In genomic region chr10:97500297-97500575, GRCh38 we compare ENCODE assay signal across 12 cellular contexts. TPM values are rescaled to one million over a fixed set of nuclear protein-coding genes. Genes with fewer than 3 reads are reported as not detected.
DNase-seq lines count a peak whose midpoint lies in the region; ATAC-seq, FAIRE-seq and TF ChIP-seq lines count a peak whose summit lies in the region.
"Had no signal": no experiment of that assay in that cellular context is flagged by ENCODE, and none has a peak within 500 bp of the region (broad histone marks: within the 10 kb centered on the region; RNA-seq: fewer than 3 reads in every experiment).

No MANE protein-coding gene starts in this region.

- TF ChIP-seq CTCF in astrocyte of the spinal cord (IDR thresholded peaks at IDR 0.05; ENCODE audit: low read depth, low read length) (no peak), left lung (IDR thresholded peaks at IDR 0.05) (no peak), D721Med (IDR thresholded peaks at IDR 0.05; ENCODE audit: insufficient read depth, missing control alignments) (no peak)

- no peaks in the 10 kb centered on the region for H3K36me3 Mint-ChIP-seq in activated CD4-positive, alpha-beta T cell treated with anti-CD3 and anti-CD28 coated beads, Interleukin-2, amount 10 ng/mL, durations not matched to agents 7 days and 5 days (ENCODE audit: low read depth)
- H3K36me3 Mint-ChIP-seq: activated naive CD8-positive, alpha-beta T cell treated with anti-CD3 and anti-CD28 coated beads, Interleukin-2, amount 10 ng/mL, durations not matched to agents 7 days and 5 days; memory B cell had no signal

- ATAC-seq in left lung: no peak

- FAIRE-seq in D721Med (lab: Jason Lieb, UNC): no peak

- peak overlapping the region; percentile 56 for H3K4me3 Mint-ChIP-seq in activated CD4-positive, alpha-beta T cell treated with anti-CD3 and anti-CD28 coated beads, Interleukin-2, amount 10 ng/mL, durations not matched to agents 7 days and 5 days

- peak overlapping the region; percentile 13 to 91 for H3K9ac ChIP-seq in stomach smooth muscle (ENCODE audit: low read length in 2 of 2)

- H3K4me3 ChIP-seq in astrocyte of the spinal cord (ENCODE audit: low read depth, low read length) (peak overlapping the region; percentile 98), left lung (peak overlapping the region; percentile 73 to 96), stomach smooth muscle (ENCODE audit: low read length in 2 of 2) (peak overlapping the region; percentile 66 to 99)

- POLR2A ChIA-PET in activated CD4-positive, alpha-beta T cell treated with anti-CD3 and anti-CD28 coated beads, Interleukin-2, amount 10 ng/mL, durations not matched to agents 7 days and 5 days (lab: Charles Lee): no interaction called here

- DNase-seq in activated CD4-positive, alpha-beta T cell treated with anti-CD3 and anti-CD28 coated beads, Interleukin-2, amount 10 ng/mL, durations not matched to agents 7 days and 5 days: no peak
- DNase-seq in activated CD4-positive, alpha-beta T cell treated with anti-CD3 and anti-CD28 coated beads, Interleukin-2, amount 50 U/mL, for 48 hours: no peak
- DNase-seq in astrocyte of the spinal cord (ENCODE audit: low read depth, low spot score) (no peak), left lung (no peak), NCI-H2107 treated with DMSO at 0.1 percent for 48 hours (lab: John Stamatoyannopoulos, UW; ENCODE audit: unreplicated experiment) (no peak), hepatic stellate cell (ENCODE audit: low spot score) (no peak), D721Med (ENCODE audit: insufficient read length, low spot score) (no peak)
- DNase-seq: activated naive CD8-positive, alpha-beta T cell treated with anti-CD3 and anti-CD28 coated beads, Interleukin-2, amount 10 ng/mL, durations not matched to agents 7 days and 5 days; NCI-H1417 treated with DMSO at 0.1 percent for 48 hours; SW 1271 had no signal

- H3K36me3 ChIP-seq in left lung (no peaks in the 10 kb centered on the region), stomach smooth muscle (ENCODE audit: control insufficient read depth in 2 of 2, insufficient read depth in 2 of 2, low read length in 2 of 2) (no peaks in the 10 kb centered on the region)

- in situ Hi-C loops in astrocyte of the spinal cord (cut with HindIII; ENCODE audit: low sequenced_read_pairs): no loop called here

- CTCF ChIA-PET in activated CD4-positive, alpha-beta T cell treated with anti-CD3 and anti-CD28 coated beads, Interleukin-2, amount 10 ng/mL, durations not matched to agents 7 days and 5 days (lab: Charles Lee): interaction anchor here (0.7 kb wide), 1 partner anchor 306 kb away, joined by 3 read pairs; no protein-coding TSS in a partner anchor

- no peak overlapping the region for H3K27ac Mint-ChIP-seq in activated CD4-positive, alpha-beta T cell treated with anti-CD3 and anti-CD28 coated beads, Interleukin-2, amount 10 ng/mL, durations not matched to agents 7 days and 5 days
- H3K27ac Mint-ChIP-seq: memory B cell had no signal

- H3K27ac ChIP-seq in left lung: peak overlapping the region; percentile 91 to 93
- no peak overlapping the region for H3K27ac ChIP-seq in stomach smooth muscle (ENCODE audit: low read length)

- H3K9me3 ChIP-seq in left lung (no peaks in the 10 kb centered on the region), stomach smooth muscle (ENCODE audit: control insufficient read depth in 2 of 2, low read length in 2 of 2) (no peaks in the 10 kb centered on the region)

- peaks cover 30% of the 10 kb centered on the region for H3K27me3 Mint-ChIP-seq in activated CD4-positive, alpha-beta T cell treated with anti-CD3 and anti-CD28 coated beads, Interleukin-2, amount 10 ng/mL, durations not matched to agents 7 days and 5 days

- H3K27me3 ChIP-seq in left lung (no peaks in the 10 kb centered on the region), stomach smooth muscle (ENCODE audit: control insufficient read depth in 1 of 2, insufficient read depth in 2 of 2, low read length in 2 of 2) (no peaks in the 10 kb centered on the region)

- peaks cover 32% of the 10 kb centered on the region for H3K4me1 Mint-ChIP-seq in activated CD4-positive, alpha-beta T cell treated with anti-CD3 and anti-CD28 coated beads, Interleukin-2, amount 10 ng/mL, durations not matched to agents 7 days and 5 days

- H3K9me3 Mint-ChIP-seq in activated CD4-positive, alpha-beta T cell treated with anti-CD3 and anti-CD28 coated beads, Interleukin-2, amount 10 ng/mL, durations not matched to agents 7 days and 5 days: no peaks in the 10 kb centered on the region
- H3K9me3 Mint-ChIP-seq: activated naive CD8-positive, alpha-beta T cell treated with anti-CD3 and anti-CD28 coated beads, Interleukin-2, amount 10 ng/mL, durations not matched to agents 7 days and 5 days; memory B cell had no signal

- H3K4me1 ChIP-seq in left lung (peaks cover 28 to 45% of the 10 kb centered on the region in 2 donors), stomach smooth muscle (ENCODE audit: control insufficient read depth, insufficient read depth, low read length) (peaks cover 17% of the 10 kb centered on the region)

- intact Hi-C loops in left lung (cut with DNase I): no loop called here

RNA-seq across cellular contexts. Expression of gene UBTD1, which starts 1.5 kb away (rescaled TPM):
- total RNA-seq in activated CD4-positive, alpha-beta T cell treated with anti-CD3 and anti-CD28 coated beads, Interleukin-2, amount 10 ng/mL, durations not matched to agents 7 days and 5 days: under 1 TPM; 0.50 to 0.72 TPM
- total RNA-seq in left lung: 10 to 100 TPM; 30.4 to 41.0 TPM

RNA-seq across cellular contexts. Expression of gene MMS19, which starts 2.0 kb away (rescaled TPM):
- 10 to 100 TPM; 64.7 to 68.6 TPM for total RNA-seq in activated CD4-positive, alpha-beta T cell treated with anti-CD3 and anti-CD28 coated beads, Interleukin-2, amount 10 ng/mL, durations not matched to agents 7 days and 5 days
- total RNA-seq in left lung: 10 to 100 TPM; 60.1 to 60.7 TPM

RNA-seq across cellular contexts. Expression of gene ZDHHC16, which starts 54.3 kb away (rescaled TPM):
- 10 to 100 TPM; 38.5 to 39.3 TPM for total RNA-seq in activated CD4-positive, alpha-beta T cell treated with anti-CD3 and anti-CD28 coated beads, Interleukin-2, amount 10 ng/mL, durations not matched to agents 7 days and 5 days
- 10 to 100 TPM; 61.5 to 65.2 TPM for total RNA-seq in left lung

RNA-seq across cellular contexts. Expression of gene EXOSC1, which starts 54.4 kb away (rescaled TPM):
- 10 to 100 TPM; 45.5 to 50.0 TPM for total RNA-seq in activated CD4-positive, alpha-beta T cell treated with anti-CD3 and anti-CD28 coated beads, Interleukin-2, amount 10 ng/mL, durations not matched to agents 7 days and 5 days
- total RNA-seq in left lung: 10 to 100 TPM; 27.2 to 30.4 TPM

Comparison
In these comparisons a context has a peak if more than half of its experiments do, and no peak if none do; other contexts are left out.
1. RNA of gene UBTD1, which starts 1.5 kb away (total RNA-seq): 30.4 to 41.0 TPM in left lung; 0.50 to 0.72 TPM in activated CD4-positive, alpha-beta T cell treated with anti-CD3 and anti-CD28 coated beads, Interleukin-2, amount 10 ng/mL, durations not matched to agents 7 days and 5 days; every median in the first group is over 10 times any median in the second.
2. Peak in every context shown above with its lines, with median percentiles within 50 percentile points of each other: H3K4me3 ChIP-seq.